1 cellular context compared by ENCODE assay signal in the genomic region with DNA sequence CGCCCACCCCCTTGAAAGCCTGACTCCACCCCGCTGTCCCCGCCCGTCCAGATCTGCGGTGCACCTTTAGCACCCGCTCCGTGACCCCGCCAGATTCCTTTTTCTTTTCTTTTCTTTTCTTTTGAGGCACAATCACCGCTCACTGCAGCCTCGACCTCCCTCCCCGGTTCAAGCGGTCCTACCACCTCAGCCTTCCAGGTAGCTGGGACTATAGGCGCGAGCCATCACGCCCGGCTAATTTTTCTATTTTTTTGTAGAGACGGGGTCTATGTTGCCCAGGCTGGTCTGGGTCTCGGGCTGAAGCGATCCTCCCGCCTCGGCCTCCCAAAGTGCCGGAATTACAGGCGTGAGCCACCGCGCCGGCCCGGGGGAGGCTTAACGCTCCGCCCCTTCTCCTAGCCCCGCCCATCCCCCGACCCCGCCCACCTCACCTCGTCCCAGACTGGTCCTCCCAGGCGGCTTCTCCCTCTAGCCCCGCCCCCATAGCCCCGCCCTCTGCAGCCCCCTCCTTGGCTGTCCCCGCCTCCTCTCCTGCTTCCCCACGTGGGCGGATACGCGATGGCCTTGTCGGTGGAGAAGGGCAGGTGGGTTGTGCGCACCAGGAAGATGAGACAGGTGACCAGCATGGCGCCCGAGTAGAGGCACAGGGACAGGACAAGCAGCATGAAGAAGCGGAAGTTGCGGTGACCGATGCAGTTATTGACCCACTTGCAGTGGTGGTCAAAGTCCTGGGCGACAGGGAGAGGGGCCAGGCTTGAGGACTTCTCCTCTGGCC.
TF ChIP-seq lines count a peak whose summit lies in the region.

No MANE protein-coding gene starts in this region.

TF ChIP-seq in H1, 55 proteins besides CTCF, POLR2A, EP300 and RAD21:
- TF ChIP-seq JUND (IDR thresholded peaks at IDR 0.05; ENCODE audit: low read length), result no peak
- TF ChIP-seq ASH2L (IDR thresholded peaks at IDR 0.05; ENCODE audit: low read length), result peak; percentile 39
- TF ChIP-seq NRF1 (IDR thresholded peaks at IDR 0.05; ENCODE audit: low read depth, low read length), result no peak
- TF ChIP-seq, protein P1, sequence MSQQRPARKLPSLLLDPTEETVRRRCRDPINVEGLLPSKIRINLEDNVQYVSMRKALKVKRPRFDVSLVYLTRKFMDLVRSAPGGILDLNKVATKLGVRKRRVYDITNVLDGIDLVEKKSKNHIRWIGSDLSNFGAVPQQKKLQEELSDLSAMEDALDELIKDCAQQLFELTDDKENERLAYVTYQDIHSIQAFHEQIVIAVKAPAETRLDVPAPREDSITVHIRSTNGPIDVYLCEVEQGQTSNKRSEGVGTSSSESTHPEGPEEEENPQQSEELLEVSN (IDR thresholded peaks at IDR 0.05), result peak; percentile 86
- TF ChIP-seq GABPA (IDR thresholded peaks at IDR 0.05; ENCODE audit: borderline replicate concordance, insufficient read depth, low read length), result no peak
- TF ChIP-seq CHD1 (IDR thresholded peaks at IDR 0.05; ENCODE audit: low read depth, low read length), result no peak
- no peak for TF ChIP-seq RNF2 (IDR thresholded peaks at IDR 0.05; ENCODE audit: borderline replicate concordance, low read depth, low read length, missing control alignments, poor library complexity, severe bottlenecking)
- TF ChIP-seq SIN3A (conservative IDR thresholded peaks at IDR 0.05 in 1 of 2, IDR thresholded peaks at IDR 0.05 in 1 of 2; ENCODE audit: low read depth in 1 of 2, low read length in 2 of 2), result no peak
- no peak for TF ChIP-seq RFX5 (IDR thresholded peaks at IDR 0.05; ENCODE audit: borderline replicate concordance, low read depth, low read length)
- TF ChIP-seq HDAC2 (IDR thresholded peaks at IDR 0.05; ENCODE audit: borderline replicate concordance in 1 of 2, low read depth in 2 of 2, low read length in 2 of 2), result no peak
- TF ChIP-seq POLR2AphosphoS5 (IDR thresholded peaks at IDR 0.05; ENCODE audit: low read depth, low read length), result no peak
- TF ChIP-seq, protein P2, sequence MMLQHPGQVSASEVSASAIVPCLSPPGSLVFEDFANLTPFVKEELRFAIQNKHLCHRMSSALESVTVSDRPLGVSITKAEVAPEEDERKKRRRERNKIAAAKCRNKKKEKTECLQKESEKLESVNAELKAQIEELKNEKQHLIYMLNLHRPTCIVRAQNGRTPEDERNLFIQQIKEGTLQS (IDR thresholded peaks at IDR 0.05; ENCODE audit: insufficient read depth, low read depth, low read length), result no peak
- TF ChIP-seq TAF7 (optimal IDR thresholded peaks at IDR 0.05; ENCODE audit: borderline replicate concordance, low read depth, low read length), result no peak
- no peak for TF ChIP-seq CREB1 (IDR thresholded peaks at IDR 0.05)
- no peak for TF ChIP-seq CBX8 (IDR thresholded peaks at IDR 0.05; ENCODE audit: borderline replicate concordance, low read depth, low read length)
- TF ChIP-seq, protein P3, sequence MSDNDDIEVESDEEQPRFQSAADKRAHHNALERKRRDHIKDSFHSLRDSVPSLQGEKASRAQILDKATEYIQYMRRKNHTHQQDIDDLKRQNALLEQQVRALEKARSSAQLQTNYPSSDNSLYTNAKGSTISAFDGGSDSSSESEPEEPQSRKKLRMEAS (IDR thresholded peaks at IDR 0.05), result peak; percentile 97
- no peak for TF ChIP-seq JUN (IDR thresholded peaks at IDR 0.05; ENCODE audit: low read depth, low read length)
- TF ChIP-seq POU5F1 (IDR thresholded peaks at IDR 0.05; ENCODE audit: low read depth, low read length), result no peak
- no peak for TF ChIP-seq FOSL1 (IDR thresholded peaks at IDR 0.05; ENCODE audit: insufficient read depth, low read depth, low read length)
- TF ChIP-seq KDM5A (IDR thresholded peaks at IDR 0.05; ENCODE audit: low read length), result no peak
- TF ChIP-seq TCF12 (IDR thresholded peaks at IDR 0.05; ENCODE audit: low read depth, low read length), result no peak
- TF ChIP-seq GTF2F1 (IDR thresholded peaks at IDR 0.05; ENCODE audit: borderline replicate concordance, low read depth, low read length), result no peak
- no peak for TF ChIP-seq NANOG (IDR thresholded peaks at IDR 0.05; ENCODE audit: insufficient read depth, low read depth, low read length, poor library complexity, severe bottlenecking)
- no peak for TF ChIP-seq TBP (IDR thresholded peaks at IDR 0.05; ENCODE audit: low read depth, low read length)
- TF ChIP-seq RXRA (IDR thresholded peaks at IDR 0.05; ENCODE audit: insufficient read depth, low read depth, low read length), result no peak
- no peak for TF ChIP-seq SP2 (IDR thresholded peaks at IDR 0.05; ENCODE audit: low read length)
- no peak for TF ChIP-seq SUZ12 (IDR thresholded peaks at IDR 0.05; ENCODE audit: low read length)
- TF ChIP-seq SRF (IDR thresholded peaks at IDR 0.05; ENCODE audit: low read depth, low read length), result no peak
- TF ChIP-seq BACH1 (IDR thresholded peaks at IDR 0.05; ENCODE audit: low read length), result no peak
- no peak for TF ChIP-seq CEBPB (IDR thresholded peaks at IDR 0.05; ENCODE audit: low read depth, low read length)
- TF ChIP-seq CBX5 (IDR thresholded peaks at IDR 0.05; ENCODE audit: low read depth, low read length), result no peak
- TF ChIP-seq, protein P4, sequence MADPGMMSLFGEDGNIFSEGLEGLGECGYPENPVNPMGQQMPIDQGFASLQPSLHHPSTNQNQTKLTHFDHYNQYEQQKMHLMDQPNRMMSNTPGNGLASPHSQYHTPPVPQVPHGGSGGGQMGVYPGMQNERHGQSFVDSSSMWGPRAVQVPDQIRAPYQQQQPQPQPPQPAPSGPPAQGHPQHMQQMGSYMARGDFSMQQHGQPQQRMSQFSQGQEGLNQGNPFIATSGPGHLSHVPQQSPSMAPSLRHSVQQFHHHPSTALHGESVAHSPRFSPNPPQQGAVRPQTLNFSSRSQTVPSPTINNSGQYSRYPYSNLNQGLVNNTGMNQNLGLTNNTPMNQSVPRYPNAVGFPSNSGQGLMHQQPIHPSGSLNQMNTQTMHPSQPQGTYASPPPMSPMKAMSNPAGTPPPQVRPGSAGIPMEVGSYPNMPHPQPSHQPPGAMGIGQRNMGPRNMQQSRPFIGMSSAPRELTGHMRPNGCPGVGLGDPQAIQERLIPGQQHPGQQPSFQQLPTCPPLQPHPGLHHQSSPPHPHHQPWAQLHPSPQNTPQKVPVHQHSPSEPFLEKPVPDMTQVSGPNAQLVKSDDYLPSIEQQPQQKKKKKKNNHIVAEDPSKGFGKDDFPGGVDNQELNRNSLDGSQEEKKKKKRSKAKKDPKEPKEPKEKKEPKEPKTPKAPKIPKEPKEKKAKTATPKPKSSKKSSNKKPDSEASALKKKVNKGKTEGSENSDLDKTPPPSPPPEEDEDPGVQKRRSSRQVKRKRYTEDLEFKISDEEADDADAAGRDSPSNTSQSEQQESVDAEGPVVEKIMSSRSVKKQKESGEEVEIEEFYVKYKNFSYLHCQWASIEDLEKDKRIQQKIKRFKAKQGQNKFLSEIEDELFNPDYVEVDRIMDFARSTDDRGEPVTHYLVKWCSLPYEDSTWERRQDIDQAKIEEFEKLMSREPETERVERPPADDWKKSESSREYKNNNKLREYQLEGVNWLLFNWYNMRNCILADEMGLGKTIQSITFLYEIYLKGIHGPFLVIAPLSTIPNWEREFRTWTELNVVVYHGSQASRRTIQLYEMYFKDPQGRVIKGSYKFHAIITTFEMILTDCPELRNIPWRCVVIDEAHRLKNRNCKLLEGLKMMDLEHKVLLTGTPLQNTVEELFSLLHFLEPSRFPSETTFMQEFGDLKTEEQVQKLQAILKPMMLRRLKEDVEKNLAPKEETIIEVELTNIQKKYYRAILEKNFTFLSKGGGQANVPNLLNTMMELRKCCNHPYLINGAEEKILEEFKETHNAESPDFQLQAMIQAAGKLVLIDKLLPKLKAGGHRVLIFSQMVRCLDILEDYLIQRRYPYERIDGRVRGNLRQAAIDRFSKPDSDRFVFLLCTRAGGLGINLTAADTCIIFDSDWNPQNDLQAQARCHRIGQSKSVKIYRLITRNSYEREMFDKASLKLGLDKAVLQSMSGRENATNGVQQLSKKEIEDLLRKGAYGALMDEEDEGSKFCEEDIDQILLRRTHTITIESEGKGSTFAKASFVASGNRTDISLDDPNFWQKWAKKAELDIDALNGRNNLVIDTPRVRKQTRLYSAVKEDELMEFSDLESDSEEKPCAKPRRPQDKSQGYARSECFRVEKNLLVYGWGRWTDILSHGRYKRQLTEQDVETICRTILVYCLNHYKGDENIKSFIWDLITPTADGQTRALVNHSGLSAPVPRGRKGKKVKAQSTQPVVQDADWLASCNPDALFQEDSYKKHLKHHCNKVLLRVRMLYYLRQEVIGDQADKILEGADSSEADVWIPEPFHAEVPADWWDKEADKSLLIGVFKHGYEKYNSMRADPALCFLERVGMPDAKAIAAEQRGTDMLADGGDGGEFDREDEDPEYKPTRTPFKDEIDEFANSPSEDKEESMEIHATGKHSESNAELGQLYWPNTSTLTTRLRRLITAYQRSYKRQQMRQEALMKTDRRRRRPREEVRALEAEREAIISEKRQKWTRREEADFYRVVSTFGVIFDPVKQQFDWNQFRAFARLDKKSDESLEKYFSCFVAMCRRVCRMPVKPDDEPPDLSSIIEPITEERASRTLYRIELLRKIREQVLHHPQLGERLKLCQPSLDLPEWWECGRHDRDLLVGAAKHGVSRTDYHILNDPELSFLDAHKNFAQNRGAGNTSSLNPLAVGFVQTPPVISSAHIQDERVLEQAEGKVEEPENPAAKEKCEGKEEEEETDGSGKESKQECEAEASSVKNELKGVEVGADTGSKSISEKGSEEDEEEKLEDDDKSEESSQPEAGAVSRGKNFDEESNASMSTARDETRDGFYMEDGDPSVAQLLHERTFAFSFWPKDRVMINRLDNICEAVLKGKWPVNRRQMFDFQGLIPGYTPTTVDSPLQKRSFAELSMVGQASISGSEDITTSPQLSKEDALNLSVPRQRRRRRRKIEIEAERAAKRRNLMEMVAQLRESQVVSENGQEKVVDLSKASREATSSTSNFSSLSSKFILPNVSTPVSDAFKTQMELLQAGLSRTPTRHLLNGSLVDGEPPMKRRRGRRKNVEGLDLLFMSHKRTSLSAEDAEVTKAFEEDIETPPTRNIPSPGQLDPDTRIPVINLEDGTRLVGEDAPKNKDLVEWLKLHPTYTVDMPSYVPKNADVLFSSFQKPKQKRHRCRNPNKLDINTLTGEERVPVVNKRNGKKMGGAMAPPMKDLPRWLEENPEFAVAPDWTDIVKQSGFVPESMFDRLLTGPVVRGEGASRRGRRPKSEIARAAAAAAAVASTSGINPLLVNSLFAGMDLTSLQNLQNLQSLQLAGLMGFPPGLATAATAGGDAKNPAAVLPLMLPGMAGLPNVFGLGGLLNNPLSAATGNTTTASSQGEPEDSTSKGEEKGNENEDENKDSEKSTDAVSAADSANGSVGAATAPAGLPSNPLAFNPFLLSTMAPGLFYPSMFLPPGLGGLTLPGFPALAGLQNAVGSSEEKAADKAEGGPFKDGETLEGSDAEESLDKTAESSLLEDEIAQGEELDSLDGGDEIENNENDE (IDR thresholded peaks at IDR 0.05; ENCODE audit: insufficient replicate concordance, low read length), result no peak
- TF ChIP-seq SP4 (IDR thresholded peaks at IDR 0.05; ENCODE audit: low read length), result no peak
- no peak for TF ChIP-seq HDAC6 (IDR thresholded peaks at IDR 0.05; ENCODE audit: low read depth, low read length)
- TF ChIP-seq RBBP5 (IDR thresholded peaks at IDR 0.05; ENCODE audit: borderline replicate concordance, low read depth, low read length), result no peak
- no peak for TF ChIP-seq ZNF274 (IDR thresholded peaks at IDR 0.05; ENCODE audit: borderline replicate concordance, extremely low read depth, low read length)
- no peak for TF ChIP-seq YY1 (IDR thresholded peaks at IDR 0.05; ENCODE audit: low read depth, low read length)
- no peak for TF ChIP-seq SAP30 (IDR thresholded peaks at IDR 0.05; ENCODE audit: insufficient read depth, insufficient replicate concordance, low read length)
- no peak for TF ChIP-seq EZH2 (IDR thresholded peaks at IDR 0.05; ENCODE audit: low read depth, low read length, severe bottlenecking)
- TF ChIP-seq BRCA1 (IDR thresholded peaks at IDR 0.05; ENCODE audit: low read depth, low read length), result no peak
- peak; percentile 46; the same call in 1 of the 2 replicates for TF ChIP-seq EGR1 (IDR thresholded peaks at IDR 0.05; ENCODE audit: borderline replicate concordance, low read depth, low read length)
- no peak for TF ChIP-seq TEAD4 (IDR thresholded peaks at IDR 0.05; ENCODE audit: low read depth, low read length)
- TF ChIP-seq BCL11A (IDR thresholded peaks at IDR 0.05; ENCODE audit: low read depth in 2 of 2, low read length in 2 of 2), result no peak
- TF ChIP-seq SIRT6 (IDR thresholded peaks at IDR 0.05; ENCODE audit: low read length), result no peak
- peak; percentile 39; the same call in 1 of the 2 replicates for TF ChIP-seq PHF8 (conservative IDR thresholded peaks at IDR 0.05; ENCODE audit: low read depth, low read length)
- TF ChIP-seq MAFK (IDR thresholded peaks at IDR 0.05; ENCODE audit: low read depth, low read length), result no peak
- TF ChIP-seq, protein P5, sequence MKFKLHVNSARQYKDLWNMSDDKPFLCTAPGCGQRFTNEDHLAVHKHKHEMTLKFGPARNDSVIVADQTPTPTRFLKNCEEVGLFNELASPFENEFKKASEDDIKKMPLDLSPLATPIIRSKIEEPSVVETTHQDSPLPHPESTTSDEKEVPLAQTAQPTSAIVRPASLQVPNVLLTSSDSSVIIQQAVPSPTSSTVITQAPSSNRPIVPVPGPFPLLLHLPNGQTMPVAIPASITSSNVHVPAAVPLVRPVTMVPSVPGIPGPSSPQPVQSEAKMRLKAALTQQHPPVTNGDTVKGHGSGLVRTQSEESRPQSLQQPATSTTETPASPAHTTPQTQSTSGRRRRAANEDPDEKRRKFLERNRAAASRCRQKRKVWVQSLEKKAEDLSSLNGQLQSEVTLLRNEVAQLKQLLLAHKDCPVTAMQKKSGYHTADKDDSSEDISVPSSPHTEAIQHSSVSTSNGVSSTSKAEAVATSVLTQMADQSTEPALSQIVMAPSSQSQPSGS (IDR thresholded peaks at IDR 0.05; ENCODE audit: low read length), result no peak
- no peak for TF ChIP-seq CHD2 (IDR thresholded peaks at IDR 0.05; ENCODE audit: low read length)
- TF ChIP-seq SIX5 (IDR thresholded peaks at IDR 0.05; ENCODE audit: low read depth, low read length), result no peak
- 0 out of 2 replicates have a peak, but pooled peaks have one; percentile 6 for TF ChIP-seq SP1 (IDR thresholded peaks at IDR 0.05; ENCODE audit: low read depth, low read length)
- TF ChIP-seq KDM1A (IDR thresholded peaks at IDR 0.05; ENCODE audit: borderline replicate concordance, low read length), result no peak
- no peak for TF ChIP-seq TAF1 (IDR thresholded peaks at IDR 0.05; ENCODE audit: low read depth, low read length)
- TF ChIP-seq, protein P6, sequence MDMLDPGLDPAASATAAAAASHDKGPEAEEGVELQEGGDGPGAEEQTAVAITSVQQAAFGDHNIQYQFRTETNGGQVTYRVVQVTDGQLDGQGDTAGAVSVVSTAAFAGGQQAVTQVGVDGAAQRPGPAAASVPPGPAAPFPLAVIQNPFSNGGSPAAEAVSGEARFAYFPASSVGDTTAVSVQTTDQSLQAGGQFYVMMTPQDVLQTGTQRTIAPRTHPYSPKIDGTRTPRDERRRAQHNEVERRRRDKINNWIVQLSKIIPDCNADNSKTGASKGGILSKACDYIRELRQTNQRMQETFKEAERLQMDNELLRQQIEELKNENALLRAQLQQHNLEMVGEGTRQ (IDR thresholded peaks at IDR 0.05; ENCODE audit: low read length), result peak; percentile 53
- TF ChIP-seq CTBP2 (IDR thresholded peaks at IDR 0.05; ENCODE audit: borderline replicate concordance, insufficient read depth, insufficient read length, low read length), result no peak
- TF ChIP-seq KDM4A (IDR thresholded peaks at IDR 0.05; ENCODE audit: low read depth, low read length, severe bottlenecking), result peak; percentile 56
